Comparison of ENCODE assay signal across 8 cellular contexts in the genomic region with DNA sequence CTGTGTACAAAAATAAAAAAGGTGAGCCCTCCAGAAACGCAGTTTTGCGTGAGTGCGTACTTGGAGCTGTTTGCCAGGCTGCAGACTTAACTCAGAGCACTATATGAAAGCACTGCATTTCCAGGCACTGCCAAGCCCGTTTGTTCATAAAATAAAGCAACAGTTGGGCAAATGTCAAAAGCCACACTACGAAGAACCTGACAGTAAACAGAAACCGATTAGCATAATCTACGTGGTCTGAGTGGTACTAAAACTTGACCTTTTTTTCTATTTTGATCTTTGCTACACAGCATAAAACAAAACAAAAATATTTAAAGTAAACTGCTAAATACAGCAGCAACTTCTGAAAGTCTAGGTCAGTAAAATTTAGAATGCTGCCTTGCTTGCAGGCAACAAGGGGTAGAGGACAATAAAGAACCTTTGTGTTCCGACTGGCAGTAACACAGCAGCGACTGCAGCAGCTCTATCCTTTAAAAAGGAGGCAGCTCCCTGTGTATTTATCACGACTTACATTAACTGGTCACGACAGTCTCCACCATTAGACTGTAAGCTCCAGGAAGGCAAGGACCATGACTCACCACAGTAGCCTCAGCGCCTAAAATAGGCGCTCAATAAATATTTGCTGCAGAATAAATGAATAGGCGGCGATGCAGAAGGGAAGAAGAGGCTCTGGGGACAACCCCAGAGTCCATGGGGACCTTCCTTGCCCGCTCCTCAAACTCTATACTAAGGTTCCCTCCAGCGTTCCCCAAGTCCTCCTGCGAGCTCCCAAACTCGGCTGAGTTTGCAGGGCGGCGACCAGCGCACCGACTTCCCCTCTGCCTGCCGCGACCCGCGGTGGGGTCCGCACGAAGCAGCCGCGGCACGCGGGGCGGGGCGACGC. TPM values are rescaled to one million over a fixed set of nuclear protein-coding genes. Genes with fewer than 3 reads are reported as not detected.
A peak's percentile ranks its signal among the peaks of the same experiment; 100 is the strongest.
DNase-seq lines count a peak whose midpoint lies in the region; ATAC-seq, FAIRE-seq and TF ChIP-seq lines count a peak whose summit lies in the region.

No MANE protein-coding gene starts in this region.

- peaks cover 0 to 2% of the 10 kb centered on the region in 2 donors for H3K36me3 ChIP-seq in body of pancreas (replicated peaks in 1 of 2; ENCODE audit: insufficient read depth in 1 of 2, low read depth in 2 of 2)
- peaks cover 7 to 18% of the 10 kb centered on the region in 2 experiments for H3K36me3 ChIP-seq in keratinocyte (ENCODE audit: control insufficient read depth in 2 of 2, extremely low read depth in 1 of 2, insufficient read depth in 2 of 2, low read length in 2 of 2)

- TF ChIP-seq CTCF in body of pancreas (IDR thresholded peaks at IDR 0.05) = no peak
- TF ChIP-seq CTCF in keratinocyte (optimal IDR thresholded peaks at IDR 0.05 in 1 of 3, IDR thresholded peaks at IDR 0.05 in 1 of 3, conservative IDR thresholded peaks at IDR 0.05 in 1 of 3; ENCODE audit: extremely low read depth in 1 of 3, insufficient read depth in 2 of 3, low read length in 3 of 3) = no peak

- intact Hi-C loops in body of pancreas (cut with DNase I) = no loop called here

- peak overlapping the region; percentile 89 for H3K9ac ChIP-seq in keratinocyte (ENCODE audit: control insufficient read depth, extremely low read depth, insufficient read depth, low read length)

- dilution Hi-C loops in keratinocyte (cut with MboI; ENCODE audit: extremely low pct_ligation_motif_present, low sequenced_read_pairs) = no loop called here

- DNase-seq in stimulated activated CD4-positive, alpha-beta T cell treated with anti-CD3 and anti-CD28 coated beads, Interleukin-4, amount 100 ng/mL, for 24 hours = peak; percentile 11
- DNase-seq in stimulated activated CD4-positive, alpha-beta T cell treated with anti-CD3 and anti-CD28 coated beads, Interleukin-12 subunit alpha, Interleukin-12 subunit beta, amount 100 ng/mL, for 4 hours = no peak
- DNase-seq in NCI-H748 treated with DMSO at 0.1 percent for 48 hours (lab: John Stamatoyannopoulos, UW) (peak; percentile 57), body of pancreas (peak in 1 of 4 donors; percentile 3), keratinocyte (ENCODE audit: low read depth, low spot score) (no peak)
- DNase-seq in stimulated activated CD8-positive, alpha-beta memory T cell treated with anti-CD3 and anti-CD28 coated beads, Interleukin-4, amount 100 ng/mL, for 48 hours = peak; percentile 26

- no peak for TF ChIP-seq POLR2A in body of pancreas (IDR thresholded peaks at IDR 0.05)

- H4K20me1 ChIP-seq in keratinocyte (ENCODE audit: control insufficient read depth, extremely low read depth, insufficient read depth, low read length) = no peaks in the 10 kb centered on the region

- peak overlapping the region; percentile 98 for H3K4me2 ChIP-seq in keratinocyte (ENCODE audit: control insufficient read depth, extremely low read depth, insufficient read depth, low read depth, low read length)

- H3K4me3 ChIP-seq in body of pancreas (peak overlapping the region; percentile 92 to 97), keratinocyte (ENCODE audit: control insufficient read depth in 2 of 3, extremely low read depth in 1 of 3, insufficient read depth in 2 of 3, low read depth in 1 of 3, low read length in 3 of 3) (peak overlapping the region; percentile 71 to 88 (median 84))

- peak overlapping the region; percentile 4 for H2AFZ ChIP-seq in keratinocyte (ENCODE audit: control insufficient read depth, low read length)

- H3K9me3 ChIP-seq in body of pancreas (no peaks in the 10 kb centered on the region), keratinocyte (ENCODE audit: control insufficient read depth, low read depth, low read length) (no peaks in the 10 kb centered on the region)

- H3K27me3 ChIP-seq in body of pancreas = no peaks in the 10 kb centered on the region
- H3K27me3 ChIP-seq in keratinocyte (ENCODE audit: control insufficient read depth, extremely low read depth, insufficient read depth, low read length) = no peaks in the 10 kb centered on the region

- H3K79me2 ChIP-seq in keratinocyte (ENCODE audit: control insufficient read depth, insufficient read depth, low read length) = peaks cover 57% of the 10 kb centered on the region

- H3K27ac ChIP-seq in body of pancreas (peak overlapping the region; percentile 84 to 99 (median 94)), keratinocyte (ENCODE audit: control insufficient read depth, insufficient read depth, low read length) (peak overlapping the region; percentile 81)

- no peak for FAIRE-seq in keratinocyte (lab: Jason Lieb, UNC)

- peak; percentile 8 for ATAC-seq in HG03039 (IDR thresholded peaks at IDR 0.05; ENCODE audit: unreplicated experiment)
- ATAC-seq in body of pancreas = no peak
- no peak for ATAC-seq in HG03521 (IDR thresholded peaks at IDR 0.05; ENCODE audit: unreplicated experiment)

- 1 to 2% methylated on average over 18 to 36 of the region's 36 CpGs for WGBS in body of pancreas, 2 donors

- H3K9me1 ChIP-seq in keratinocyte (ENCODE audit: control insufficient read depth, extremely low read depth, insufficient read depth, low read length) = no peaks in the 10 kb centered on the region

- H3K4me1 ChIP-seq in body of pancreas (peaks cover 16% of the 10 kb centered on the region), keratinocyte (ENCODE audit: control insufficient read depth, extremely low read depth, insufficient read depth, low read length) (peaks cover 8% of the 10 kb centered on the region)

RNA-seq across cellular contexts. Expression of gene SS18, which starts 0.9 kb away (rescaled TPM):
- 10 to 100 TPM; 36.6 to 49.8 TPM for total RNA-seq in body of pancreas
- polyA plus RNA-seq in keratinocyte = 134 to 169 TPM (median 140 TPM) in 3 replicates
- 30.0 TPM for polyA plus RNA-seq in keratinocyte (2011; ENCODE audit: low read depth)
- polyA plus RNA-seq in keratinocyte (2011; cell fraction: cytosol; rRNA removed) = 69.0 and 95.4 TPM in 2 replicates
- polyA plus RNA-seq in keratinocyte (2011; cell fraction: nucleus; rRNA removed) = 207 and 263 TPM in 2 replicates
- polyA plus RNA-seq in keratinocyte (2012; ENCODE audit: low replicate concordance) = 42.5 and 63.4 TPM in 2 replicates
- polyA minus RNA-seq in keratinocyte = 121 to 227 TPM (median 210 TPM) in 3 replicates
- polyA minus RNA-seq in keratinocyte (2011; cell fraction: cytosol; rRNA and poly(A)+ RNA removed) = 130 TPM
- polyA minus RNA-seq in keratinocyte (2011; cell fraction: nucleus; rRNA and poly(A)+ RNA removed) = 128 and 202 TPM in 2 replicates

RNA-seq across cellular contexts. Expression of gene PSMA8, which starts 44.2 kb away (rescaled TPM):
- total RNA-seq in body of pancreas = not detected
- polyA plus RNA-seq in keratinocyte = not detected in 3 replicates
- not detected for polyA plus RNA-seq in keratinocyte (2011; ENCODE audit: low read depth)
- not detected in 2 replicates for polyA plus RNA-seq in keratinocyte (2011; cell fraction: cytosol; rRNA removed)
- polyA plus RNA-seq in keratinocyte (2011; cell fraction: nucleus; rRNA removed) = not detected in 2 replicates
- not detected in 2 replicates for polyA plus RNA-seq in keratinocyte (2012; ENCODE audit: low replicate concordance)
- not detected in 3 replicates for polyA minus RNA-seq in keratinocyte
- polyA minus RNA-seq in keratinocyte (2011; cell fraction: cytosol; rRNA and poly(A)+ RNA removed) = not detected
- polyA minus RNA-seq in keratinocyte (2011; cell fraction: nucleus; rRNA and poly(A)+ RNA removed) = not detected in 2 replicates

Comparison
In these comparisons a context has a peak if more than half of its experiments do, and no peak if none do; other contexts are left out.
1. DNase-seq: peak in stimulated activated CD4-positive, alpha-beta T cell treated with anti-CD3 and anti-CD28 coated beads, Interleukin-4, amount 100 ng/mL, for 24 hours (single experiment), NCI-H748 treated with DMSO at 0.1 percent for 48 hours (single experiment) and stimulated activated CD8-positive, alpha-beta memory T cell treated with anti-CD3 and anti-CD28 coated beads, Interleukin-4, amount 100 ng/mL, for 48 hours (single experiment); none in stimulated activated CD4-positive, alpha-beta T cell treated with anti-CD3 and anti-CD28 coated beads, Interleukin-12 subunit alpha, Interleukin-12 subunit beta, amount 100 ng/mL, for 4 hours (single experiment) and keratinocyte (single experiment).